ENCODE assay signal across 8 cellular contexts in the genomic region with DNA sequence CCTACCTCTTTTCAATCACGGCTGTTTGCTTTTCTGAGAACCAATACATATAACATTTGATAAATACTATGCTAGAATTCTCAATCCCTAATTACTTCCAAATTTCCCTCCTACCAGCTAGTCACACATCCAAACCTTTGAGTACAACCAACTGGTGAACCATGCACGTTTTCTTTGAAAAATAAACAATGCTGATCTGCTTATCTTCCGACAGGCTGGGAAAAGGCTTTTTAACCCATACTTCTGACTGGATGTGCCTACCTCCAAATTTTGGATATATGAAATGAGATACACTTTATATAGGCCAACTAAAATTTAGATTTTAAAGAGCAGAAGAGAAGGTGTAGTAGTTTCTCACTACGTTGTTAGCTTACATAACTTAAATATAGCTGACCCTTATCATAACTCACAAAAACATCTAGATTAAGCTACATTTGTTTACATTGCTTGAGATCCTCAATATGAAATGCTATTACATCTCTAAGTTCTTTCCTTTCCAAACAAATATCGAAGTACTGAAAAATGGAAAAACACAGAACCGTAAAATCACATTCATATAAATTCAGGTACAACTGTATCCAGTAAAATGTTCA. TPM values are rescaled to one million over a fixed set of nuclear protein-coding genes. Genes with fewer than 3 reads are reported as not detected.
DNase-seq lines count a peak whose midpoint lies in the region; ATAC-seq, FAIRE-seq and TF ChIP-seq lines count a peak whose summit lies in the region.

No MANE protein-coding gene starts in this region.

- TF ChIP-seq EP300 in A549 (IDR thresholded peaks at IDR 0.05): no peak

- no peak for TF ChIP-seq CTCF in A549 (IDR thresholded peaks at IDR 0.05)
- no peak for TF ChIP-seq CTCF in HCT116 (IDR thresholded peaks at IDR 0.05 in 2 of 3, conservative IDR thresholded peaks at IDR 0.05 in 1 of 3; ENCODE audit: borderline replicate concordance in 1 of 3, insufficient read depth in 1 of 3, low read depth in 2 of 3, low read length in 2 of 3)
- TF ChIP-seq CTCF in mammary epithelial cell (conservative IDR thresholded peaks at IDR 0.05 in 1 of 2, IDR thresholded peaks at IDR 0.05 in 1 of 2; ENCODE audit: extremely low read depth in 1 of 2, insufficient read depth in 1 of 2, low read depth in 1 of 2, low read length in 2 of 2): no peak
- no peak for TF ChIP-seq CTCF in body of pancreas (IDR thresholded peaks at IDR 0.05)

- WGBS in A549 (ENCODE audit: missing lambda C conversion rate): under 1% methylated on average over 6 of the region's 6 CpGs
- 2% methylated on average over 6 of the region's 6 CpGs for WGBS in mammary epithelial cell (ENCODE audit: low coverage, missing lambda C conversion rate)
- 10 to 16% methylated on average over 6 of the region's 6 CpGs for WGBS in body of pancreas, 2 donors

- no peak overlapping the region for H2AFZ ChIP-seq in HCT116 (ENCODE audit: low read depth, low read length, poor library complexity, severe bottlenecking)
- no peak overlapping the region for H2AFZ ChIP-seq in mammary epithelial cell (ENCODE audit: low read depth, low read length)

- H3K36me3 ChIP-seq in HCT116 (ENCODE audit: control insufficient read depth in 1 of 2, insufficient read depth in 2 of 2, low read length in 2 of 2): peaks cover 0 to 6% of the 10 kb centered on the region in 2 experiments; a peak in 1 of 4 replicates
- peaks cover 2% of the 10 kb centered on the region for H3K36me3 ChIP-seq in mammary epithelial cell (ENCODE audit: insufficient read depth, low read length)
- peaks cover 10% of the 10 kb centered on the region for H3K36me3 ChIP-seq in muscle layer of colon (ENCODE audit: insufficient read depth, low read length)
- H3K36me3 ChIP-seq in body of pancreas (replicated peaks in 1 of 2; ENCODE audit: insufficient read depth in 1 of 2, low read depth in 2 of 2): no peaks in the 10 kb centered on the region

- no peak for ATAC-seq in A549
- no peak for ATAC-seq in HCT116
- no peak for ATAC-seq in body of pancreas
- no peak for ATAC-seq in HG03469 (IDR thresholded peaks at IDR 0.05; ENCODE audit: unreplicated experiment)
- ATAC-seq in GM18519 (IDR thresholded peaks at IDR 0.05; ENCODE audit: low FRiP score, unreplicated experiment): no peak

- H3K27ac ChIP-seq in A549 (peak overlapping the region; percentile 96 to 99), HCT116 (ENCODE audit: low read depth, low read length) (no peak overlapping the region), mammary epithelial cell (ENCODE audit: insufficient read depth, low read depth, low read length) (peak overlapping the region; percentile 97), muscle layer of colon (ENCODE audit: low read depth, low read length) (no peak overlapping the region), body of pancreas (peak overlapping the region in 1 of 4 donors; percentile 98)

- H3K9me3 ChIP-seq in A549: no peaks in the 10 kb centered on the region
- no peaks in the 10 kb centered on the region for H3K9me3 ChIP-seq in HCT116 (ENCODE audit: control insufficient read depth in 1 of 2, insufficient read depth in 1 of 2, low read depth in 1 of 2, low read length in 2 of 2)
- H3K9me3 ChIP-seq in mammary epithelial cell (replicated peaks; ENCODE audit: insufficient read depth, low read length): no peaks in the 10 kb centered on the region
- H3K9me3 ChIP-seq in muscle layer of colon (ENCODE audit: low read length): no peaks in the 10 kb centered on the region
- no peaks in the 10 kb centered on the region for H3K9me3 ChIP-seq in body of pancreas

- no peaks in the 10 kb centered on the region for H4K20me1 ChIP-seq in HCT116 (ENCODE audit: insufficient read depth)
- no peaks in the 10 kb centered on the region for H4K20me1 ChIP-seq in mammary epithelial cell (ENCODE audit: insufficient read depth, low read length)

- H3K4me2 ChIP-seq in A549 (peak overlapping the region; percentile 88), HCT116 (ENCODE audit: low read length) (peak overlapping the region; percentile 93), mammary epithelial cell (ENCODE audit: insufficient read depth, low read depth, low read length) (peak overlapping the region; percentile 78)

- H3K9ac ChIP-seq in HCT116 (ENCODE audit: low read length): no peak overlapping the region
- peak overlapping the region; percentile 94 for H3K9ac ChIP-seq in mammary epithelial cell (ENCODE audit: insufficient read depth, low read length)
- peak overlapping the region; percentile 60 for H3K9ac ChIP-seq in muscle layer of colon (ENCODE audit: low read length)

- no peak for TF ChIP-seq POLR2A in A549 (IDR thresholded peaks at IDR 0.05; ENCODE audit: low read length)
- no peak for TF ChIP-seq POLR2A in HCT116 (IDR thresholded peaks at IDR 0.05; ENCODE audit: borderline replicate concordance, extremely low read depth, insufficient read depth, insufficient read length)
- no peak for TF ChIP-seq POLR2A in body of pancreas (IDR thresholded peaks at IDR 0.05)

- in situ Hi-C loops in mammary epithelial cell (cut with MboI; ENCODE audit: low sequenced_read_pairs in 2 of 2): loop anchor here in 1 of 2 donors (10.0 to 25.0 kb wide), 2 partner anchors 423 to 736 kb away; no protein-coding TSS in a partner anchor

- RAD21 ChIA-PET in HCT116 (lab: Charles Lee; ENCODE audit: low non-redundant PET in 1 of 2, low total read pairs in 2 of 2, uncharacterized antibody in 2 of 2, unreplicated experiment in 2 of 2): no interaction called here

- FAIRE-seq in A549 (lab: Jason Lieb, UNC): no peak

- H3K79me2 ChIP-seq in HCT116 (ENCODE audit: insufficient read depth, low read length) (peaks cover 40% of the 10 kb centered on the region; the same call in 1 of the 2 replicates), mammary epithelial cell (ENCODE audit: insufficient read depth, low read length) (peaks cover 73% of the 10 kb centered on the region)

- no TSS peak for BruUV-seq in HCT116 (replicated peaks; lab: Mats Ljungman, UMichigan)
- TSS peak; percentile 9 for BruUV-seq in mammary epithelial cell (replicated peaks; lab: Mats Ljungman, UMichigan)

- H3K4me1 ChIP-seq in A549: no peaks in the 10 kb centered on the region
- peaks cover 9 to 14% of the 10 kb centered on the region in 2 experiments; a peak in 2 of 4 replicates for H3K4me1 ChIP-seq in HCT116 (ENCODE audit: control insufficient read depth in 1 of 2, insufficient read depth in 2 of 2, low read length in 2 of 2)
- peaks cover 11% of the 10 kb centered on the region for H3K4me1 ChIP-seq in mammary epithelial cell (ENCODE audit: insufficient read depth, low read length)
- H3K4me1 ChIP-seq in muscle layer of colon (ENCODE audit: insufficient read depth, low read length): peaks cover 29% of the 10 kb centered on the region
- H3K4me1 ChIP-seq in body of pancreas: peaks cover 48% of the 10 kb centered on the region

- TF ChIP-seq RAD21 in A549 (conservative IDR thresholded peaks at IDR 0.05 in 1 of 2, IDR thresholded peaks at IDR 0.05 in 1 of 2) (no peak), HCT116 (IDR thresholded peaks at IDR 0.05; ENCODE audit: low read depth) (no peak)

- DNase-seq in A549 (ENCODE audit: low read depth in 1 of 2, low spot score in 1 of 2) (no peak), HCT116 (ENCODE audit: low read depth, low spot score) (no peak), mammary epithelial cell (peak; percentile 16), body of pancreas (no peak), EL (no peak)

- dilution Hi-C loops in mammary epithelial cell (cut with HindIII; ENCODE audit: low sequenced_read_pairs): no loop called here

- CTCF ChIA-PET in A549 (lab: Yijun Ruan, JAX) (interaction anchor here (0.8 to 2.4 kb wide), 7 partner anchors 10 to 567 kb away, joined by 3 to 15 read pairs (median 3); no protein-coding TSS in a partner anchor), HCT116 (lab: Charles Lee) (interaction anchor here (1.3 kb wide), 1 partner anchor 12 kb away, joined by 3 read pairs; no protein-coding TSS in a partner anchor), mammary epithelial cell (lab: Charles Lee; ENCODE audit: low non-redundant PET) (interaction anchor here (0.5 kb wide), 1 partner anchor 466 kb away, joined by 21 read pairs; no protein-coding TSS in a partner anchor)

- intact Hi-C loops in HCT116 (cut with micrococcal nuclease): loop anchor here (5.0 kb wide), 2 partner anchors 199 to 426 kb away; no protein-coding TSS in a partner anchor
- intact Hi-C loops in mammary epithelial cell (cut with micrococcal nuclease): loop anchor here (2.0 to 5.0 kb wide), 3 partner anchors 294 to 781 kb away; no protein-coding TSS in a partner anchor
- intact Hi-C loops in body of pancreas (cut with DNase I): no loop called here

- POLR2A ChIA-PET in A549 (lab: Yijun Ruan, JAX) (interaction anchor here (0.5 to 1.5 kb wide), 3 partner anchors 15 to 194 kb away, joined by 3 to 9 read pairs (median 3); no protein-coding TSS in a partner anchor), HCT116 (lab: Charles Lee) (no interaction called here)

- no peaks in the 10 kb centered on the region for H3K9me2 ChIP-seq in HCT116 (ENCODE audit: insufficient read depth)

- H3K27me3 ChIP-seq in HCT116 (ENCODE audit: insufficient read depth, low read length) (no peaks in the 10 kb centered on the region), mammary epithelial cell (ENCODE audit: insufficient read depth, low read length) (no peaks in the 10 kb centered on the region), muscle layer of colon (ENCODE audit: control insufficient read depth in 1 of 2, insufficient read depth in 2 of 2, low read length in 2 of 2) (no peaks in the 10 kb centered on the region), body of pancreas (no peaks in the 10 kb centered on the region)

- H3K4me3 ChIP-seq in A549 (peak overlapping the region; percentile 86), HCT116 (replicated peaks in 1 of 2; ENCODE audit: low read depth in 1 of 2, low read length in 2 of 2) (no peak overlapping the region), mammary epithelial cell (replicated peaks in 1 of 3; ENCODE audit: insufficient read depth in 1 of 3, low read depth in 2 of 3, low read length in 3 of 3) (peak overlapping the region; percentile 72 to 83 (median 78)), muscle layer of colon (ENCODE audit: low read depth in 1 of 2, low read length in 2 of 2) (peak overlapping the region; percentile 83 to 100), body of pancreas (peak overlapping the region in 1 of 2 donors; percentile 89)

TF ChIP-seq in HCT116, 20 proteins besides CTCF, POLR2A, EP300 and RAD21 (continues in another document):
- TF ChIP-seq FOSL1 (IDR thresholded peaks at IDR 0.05; ENCODE audit: low read depth): no peak

RNA-seq across cellular contexts. Expression of a gene that starts 2.1 kb away (rescaled TPM):
- 73.0 and 79.5 TPM in 2 replicates for polyA plus RNA-seq in A549 (2011; rRNA removed)
- 14.9 and 18.7 TPM in 2 replicates for polyA plus RNA-seq in A549 (2012; cell fraction: cytosol; rRNA removed)
- 10.0 and 13.8 TPM in 2 replicates for polyA plus RNA-seq in A549 (2012; cell fraction: nucleus; rRNA removed)
- 46.5 to 48.8 TPM (median 48.2 TPM) in 3 replicates for polyA plus RNA-seq in A549 (2017; fragmentation: RNase III; extraction: RNeasy Plus Mini Kit Qiagen cat#74134 plus additional on column Dnase treatment)
- polyA minus RNA-seq in A549 (2011; rRNA and poly(A)+ RNA removed): 82.2 and 84.0 TPM in 2 replicates
- total RNA-seq in HCT116 (2021; ENCODE audit: unreplicated experiment): 16.0 TPM
- polyA plus RNA-seq in HCT116 (2012): 2.6 and 3.7 TPM in 2 replicates
- 10 to 100 TPM; 62.8 to 64.4 TPM for total RNA-seq in mammary epithelial cell
- polyA plus RNA-seq in mammary epithelial cell: 27.0 TPM
- polyA minus RNA-seq in mammary epithelial cell: 97.8 TPM
- total RNA-seq in body of pancreas: 10 to 100 TPM; 18.5 to 25.2 TPM

Comparison
In these comparisons a context has a peak if more than half of its experiments do, and no peak if none do; other contexts are left out.
1. H3K27ac ChIP-seq: peak in A549 (2 of 2) and mammary epithelial cell (single experiment); none in HCT116 (single experiment) and muscle layer of colon (single experiment).
2. H3K4me3 ChIP-seq: peak in A549 (single experiment), mammary epithelial cell (3 of 3) and muscle layer of colon (2 of 2); none in HCT116 (0 of 2).
3. Peak in every context shown above with its lines, with median percentiles within 50 percentile points of each other: H3K4me2 ChIP-seq.